Comparison of ENCODE assay signal across 8 cellular contexts in genomic region chr20:13221673-13222318, GRCh38. TPM values are rescaled to one million over a fixed set of nuclear protein-coding genes. Genes with fewer than 3 reads are reported as not detected.
A peak's percentile ranks its signal among the peaks of the same experiment; 100 is the strongest.
DNase-seq lines count a peak whose midpoint lies in the region; ATAC-seq and TF ChIP-seq lines count a peak whose summit lies in the region.

No MANE protein-coding gene starts in this region.

- H3K4me3 Mint-ChIP-seq in H9: peak overlapping the region; percentile 65 to 90

- H3K36me3 ChIP-seq in MG63: no peaks in the 10 kb centered on the region

- no peak overlapping the region for H2BK20ac ChIP-seq in H9 (ENCODE audit: low read depth, low read length, poor library complexity, severe bottlenecking)

- no peak overlapping the region for H3K18ac ChIP-seq in H9 (ENCODE audit: insufficient read length, low read depth, low read length)

- peaks cover 2% of the 10 kb centered on the region for H4K20me1 ChIP-seq in H9 (ENCODE audit: control insufficient read depth, insufficient read depth, insufficient read length)

- H3K9me3 Mint-ChIP-seq in H9: no peaks in the 10 kb centered on the region

- DNase-seq in GM10248 (ENCODE audit: extremely low spot score): peak; percentile 75
- DNase-seq in H9: peak; percentile 75
- DNase-seq in MG63: peak; percentile 73
- peak; percentile 17 for DNase-seq in cerebellar cortex (ENCODE audit: low spot score)
- peak in 1 of 2 donors; percentile 60 for DNase-seq in left colon
- peak in 3 of 4 experiments; percentile 32 to 47 (median 46) for DNase-seq in stimulated activated CD4-positive, alpha-beta T cell treated with anti-CD3 and anti-CD28 coated beads, Interleukin-1b, Interleukin-23, amount 100 ng/mL, for 24 hours (ENCODE audit: low read depth in 4 of 4, low spot score in 1 of 4)
- no peak for DNase-seq in superior temporal gyrus (ENCODE audit: extremely low spot score)

- H2BK12ac ChIP-seq in H9 (ENCODE audit: insufficient read length, low read depth, low read length): no peak overlapping the region

- ATAC-seq in left colon: peak; percentile 84

- peak overlapping the region; percentile 36 for H3K4me3 ChIP-seq in MG63
- H3K4me3 ChIP-seq in WI38 (ENCODE audit: low read depth, low read length): peak overlapping the region; percentile 38

- H3K79me1 ChIP-seq in H9 (ENCODE audit: insufficient read depth, low read depth, low read length, poor library complexity, severe bottlenecking): no peaks in the 10 kb centered on the region

- no peak overlapping the region for H3K23ac ChIP-seq in H9 (ENCODE audit: insufficient read length, low read depth, low read length)

- H3K27ac ChIP-seq in H9 (ENCODE audit: insufficient read length, low read depth, low read length): no peak overlapping the region

- peak overlapping the region in 1 of 3 experiments; percentile 48; a peak in 1 of 7 replicates for H3K27ac Mint-ChIP-seq in H9

- no peak overlapping the region for H3K9ac ChIP-seq in H9 (ENCODE audit: extremely low read depth, insufficient read length, low read length)

- H3K9me3 ChIP-seq in H9 (ENCODE audit: control insufficient read depth, low read depth, low read length) (no peaks in the 10 kb centered on the region), MG63 (no peaks in the 10 kb centered on the region)

- no peak overlapping the region for H2BK15ac ChIP-seq in H9 (ENCODE audit: low read depth, low read length)

- H2BK5ac ChIP-seq in H9 (ENCODE audit: insufficient read length, low read length): no peak overlapping the region

- TF ChIP-seq CTCF in GM10248 (IDR thresholded peaks at IDR 0.05; ENCODE audit: control extremely low read depth, extremely low read depth, low read depth, missing control alignments) (no peak), H9 (conservative IDR thresholded peaks at IDR 0.05) (peak; percentile 28; the same call in 1 of the 3 replicates), WI38 (IDR thresholded peaks at IDR 0.05; ENCODE audit: low read depth, low read length) (no peak)

- intact Hi-C loops in left colon (cut with DNase I, micrococcal nuclease): no loop called here

- H2AK5ac ChIP-seq in H9 (ENCODE audit: insufficient read length, low read length): no peak overlapping the region

- CTCF ChIA-PET in GM10248 (lab: Yijun Ruan, JAX): no interaction called here

- H3K23me2 ChIP-seq in H9 (ENCODE audit: insufficient read length, low read depth, low read length, poor library complexity, severe bottlenecking): peaks cover 27% of the 10 kb centered on the region

- peaks cover 83% of the 10 kb centered on the region for H3K27me3 Mint-ChIP-seq in H9 (ENCODE audit: low read depth)

- WGBS in H9 (ENCODE audit: extremely low coverage, insufficient read length, low lambda C conversion rate): no CpG with 5 or more reads among the region's 59 CpGs

- no peaks in the 10 kb centered on the region; a peak in 1 of 7 replicates for H3K36me3 Mint-ChIP-seq in H9 (ENCODE audit: insufficient read depth in 1 of 3, low read depth in 3 of 3)

- H2BK120ac ChIP-seq in H9 (ENCODE audit: low read depth, low read length, poor library complexity, severe bottlenecking): no peak overlapping the region

- H3K27me3 ChIP-seq in H9 (ENCODE audit: insufficient read depth, low read length) (peaks cover 24% of the 10 kb centered on the region), MG63 (peaks cover 61% of the 10 kb centered on the region)

- H3K56ac ChIP-seq in H9 (ENCODE audit: insufficient read length, low read depth, low read length): no peak overlapping the region

- no peak overlapping the region for H3K4ac ChIP-seq in H9 (ENCODE audit: low read depth, low read length)

- POLR2A ChIA-PET in GM10248 (lab: Yijun Ruan, JAX): no interaction called here

- H3K79me2 ChIP-seq in H9 (ENCODE audit: insufficient read depth, low read length): no peaks in the 10 kb centered on the region

- H3T11ph ChIP-seq in H9 (ENCODE audit: low read length): no peak overlapping the region

- no peak overlapping the region for H2AFZ ChIP-seq in H9 (ENCODE audit: low read length)

- no peaks in the 10 kb centered on the region for H3K4me1 ChIP-seq in H9 (ENCODE audit: insufficient read depth, low read length)

- H3K14ac ChIP-seq in H9 (ENCODE audit: insufficient read depth, low read length): no peak overlapping the region

- H4K5ac ChIP-seq in H9 (ENCODE audit: insufficient read length, low read depth, low read length): no peak overlapping the region

- peaks cover 16 to 17% of the 10 kb centered on the region in 2 experiments for H3K4me1 Mint-ChIP-seq in H9

- no peak overlapping the region for H4K8ac ChIP-seq in H9 (replicated peaks; ENCODE audit: insufficient read length, low read depth, low read length)

- H3K4me2 ChIP-seq in H9 (ENCODE audit: insufficient read depth, insufficient read length, low read length): peak overlapping the region; percentile 81

- H4K91ac ChIP-seq in H9 (ENCODE audit: insufficient read length, low read depth, low read length): no peak overlapping the region

RNA-seq across cellular contexts. Expression of gene ISM1, which starts 0.7 kb away (rescaled TPM):
- 0.20 and 0.24 TPM in 2 replicates for total RNA-seq in H9 (2021)
- total RNA-seq in MG63 (2014; rRNA removed; shearing (Covaris generic); ENCODE audit: low replicate concordance): not detected in 2 replicates
- total RNA-seq in left colon: under 1 TPM; 0.18 to 0.25 TPM
